ENCODE assay signal across 18 cellular contexts in the genomic region with DNA sequence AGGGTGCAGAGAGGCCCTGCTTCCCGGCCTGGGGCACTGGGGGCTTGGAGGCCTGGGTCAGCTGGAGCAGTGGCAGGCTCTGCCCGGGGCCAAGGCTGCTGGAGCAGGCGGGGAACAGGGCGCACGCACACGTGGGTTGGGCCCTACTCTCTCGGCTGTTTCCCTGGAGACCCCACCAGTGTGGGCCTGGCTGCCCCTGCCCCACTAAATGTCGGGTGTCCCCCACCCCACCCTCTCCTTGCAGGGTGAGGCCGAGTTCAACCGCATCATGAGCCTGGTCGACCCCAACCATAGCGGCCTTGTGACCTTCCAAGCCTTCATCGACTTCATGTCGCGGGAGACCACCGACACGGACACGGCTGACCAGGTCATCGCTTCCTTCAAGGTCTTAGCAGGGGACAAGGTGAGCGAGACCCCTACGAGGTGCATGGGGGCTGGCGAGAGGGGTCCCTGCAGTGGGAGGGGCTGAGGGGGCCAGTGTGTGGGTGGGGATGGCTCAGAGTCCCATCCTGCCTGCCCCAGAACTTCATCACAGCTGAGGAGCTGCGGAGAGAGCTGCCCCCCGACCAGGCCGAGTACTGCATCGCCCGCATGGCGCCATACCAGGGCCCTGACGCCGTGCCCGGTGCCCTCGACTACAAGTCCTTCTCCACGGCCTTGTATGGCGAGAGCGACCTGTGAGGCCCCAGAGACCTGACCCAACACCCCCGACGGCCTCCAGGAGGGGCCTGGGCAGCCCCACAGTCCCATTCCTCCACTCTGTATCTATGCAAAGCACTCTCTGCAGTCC. TPM values are rescaled to one million over a fixed set of nuclear protein-coding genes. Genes with fewer than 3 reads are reported as not detected.
DNase-seq lines count a peak whose midpoint lies in the region; ATAC-seq, FAIRE-seq and TF ChIP-seq lines count a peak whose summit lies in the region.
"Had no signal": no experiment of that assay in that cellular context is flagged by ENCODE, and none has a peak within 500 bp of the region (broad histone marks: within the 10 kb centered on the region; RNA-seq: fewer than 3 reads in every experiment).

No MANE protein-coding gene starts in this region.

- H3K4me1 ChIP-seq in HEK293 (ENCODE audit: control insufficient read depth, insufficient read depth, low read length) (no peaks in the 10 kb centered on the region), HepG2 (ENCODE audit: insufficient read depth, low read length) (peaks cover 7% of the 10 kb centered on the region), gastrocnemius medialis (peaks cover 7 to 8% of the 10 kb centered on the region in 2 donors)

- no TSS peak for BruUV-seq in HepG2 (replicated peaks; lab: Mats Ljungman, UMichigan)

- H3K4me3 Mint-ChIP-seq in effector memory CD8-positive, alpha-beta T cell: no peak overlapping the region
- H3K4me3 Mint-ChIP-seq: activated CD8-positive, alpha-beta memory T cell treated with anti-CD3 and anti-CD28 coated beads, Interleukin-2, amount 10 ng/mL, durations not matched to agents 7 days and 5 days; naive thymus-derived CD4-positive, alpha-beta T cell had no signal

- H3K27me3 ChIP-seq in HepG2 (ENCODE audit: control insufficient read depth in 1 of 2, insufficient read depth in 2 of 2, low read length in 2 of 2) (no peaks in the 10 kb centered on the region), gastrocnemius medialis (no peaks in the 10 kb centered on the region)

- no peaks in the 10 kb centered on the region for H3K27me3 Mint-ChIP-seq in effector memory CD8-positive, alpha-beta T cell
- H3K27me3 Mint-ChIP-seq: activated CD8-positive, alpha-beta memory T cell treated with anti-CD3 and anti-CD28 coated beads, Interleukin-2, amount 10 ng/mL, durations not matched to agents 7 days and 5 days; naive thymus-derived CD4-positive, alpha-beta T cell; type B pancreatic cell had no signal

- no peaks in the 10 kb centered on the region for H3K9me3 ChIP-seq in HEK293 (ENCODE audit: control insufficient read depth, insufficient read depth, low read depth, low read length)
- no peaks in the 10 kb centered on the region for H3K9me3 ChIP-seq in HepG2 (ENCODE audit: low read length)
- H3K9me3 ChIP-seq in gastrocnemius medialis: no peaks in the 10 kb centered on the region

- peaks cover 69% of the 10 kb centered on the region in 2 experiments for H3K36me3 ChIP-seq in HEK293 (ENCODE audit: control insufficient read depth in 2 of 2, insufficient read depth in 1 of 2, low read length in 2 of 2)
- peaks cover 23 to 53% of the 10 kb centered on the region in 2 experiments for H3K36me3 ChIP-seq in HepG2 (replicated peaks in 1 of 2; ENCODE audit: control insufficient read depth in 1 of 2, insufficient read depth in 2 of 2, low read length in 2 of 2)
- H3K36me3 ChIP-seq in gastrocnemius medialis: peaks cover 4 to 68% of the 10 kb centered on the region in 2 donors

- H4K20me1 ChIP-seq in HepG2 (ENCODE audit: insufficient read depth, low read length): no peaks in the 10 kb centered on the region

- H3K4me1 Mint-ChIP-seq in effector memory CD8-positive, alpha-beta T cell (ENCODE audit: low read depth in 2 of 2): peaks cover 43% of the 10 kb centered on the region in 2 donors

- no peak overlapping the region for H2AFZ ChIP-seq in HepG2 (ENCODE audit: low read length)
- H2AFZ ChIP-seq: GM23248 had no signal

- TF ChIP-seq RAD21 in HepG2 (CRISPR knock-in tag; IDR thresholded peaks at IDR 0.05): no peak

- no peak for FAIRE-seq in HepG2 (lab: Jason Lieb, UNC)
- FAIRE-seq: bronchial epithelial cell, endometrium, keratinocyte had no signal

- no peak overlapping the region for H3K4me3 ChIP-seq in HEK293 (ENCODE audit: low read depth, low read length)
- no peak overlapping the region for H3K4me3 ChIP-seq in HepG2 (replicated peaks in 1 of 3; ENCODE audit: insufficient read depth in 1 of 3, low read depth in 2 of 3, low read length in 3 of 3)
- H3K4me3 ChIP-seq in gastrocnemius medialis: no peak overlapping the region
- H3K4me3 ChIP-seq: GM23248 had no signal

- no peak for TF ChIP-seq EP300 in HepG2 (IDR thresholded peaks at IDR 0.05; ENCODE audit: low read depth in 2 of 2, low read length in 2 of 2)
- no peak for TF ChIP-seq EP300 in HepG2 (CRISPR knock-in tag; IDR thresholded peaks at IDR 0.05; ENCODE audit: borderline replicate concordance)

- peaks cover 60% of the 10 kb centered on the region for H3K36me3 Mint-ChIP-seq in effector memory CD8-positive, alpha-beta T cell (ENCODE audit: insufficient read depth)

- in situ Hi-C loops in HepG2 (cut with HindIII; ENCODE audit: extremely low pct_ligation_motif_present, low pct_unique_long_range_greater_than_20kb): loop anchor here (25.0 kb wide), 1 partner anchor 183 kb away; a partner anchor contains a TSS
- in situ Hi-C loops in gastrocnemius medialis (cut with MboI; ENCODE audit: low sequenced_read_pairs in 4 of 4): loop anchor here in 2 of 4 donors (25.0 kb wide), 1 partner anchor 183 kb away; a partner anchor contains a TSS
- in situ Hi-C loops in GM13977 (cut with MboI; ENCODE audit: low pct_unique_long_range_greater_than_20kb, low sequenced_read_pairs, unreplicated experiment): loop anchor here (25.0 kb wide), 1 partner anchor 183 kb away; a partner anchor contains a TSS

- peak in 1 of 2 experiments; percentile 22; a peak in 1 of 4 replicates for TF ChIP-seq POLR2A in HepG2 (IDR thresholded peaks at IDR 0.05; ENCODE audit: insufficient read depth in 1 of 2, low read depth in 2 of 2, low read length in 2 of 2)
- TF ChIP-seq POLR2A in gastrocnemius medialis (IDR thresholded peaks at IDR 0.05): no peak

- no peaks in the 10 kb centered on the region for H3K79me2 ChIP-seq in HepG2 (ENCODE audit: insufficient read depth, low read length)

- H3K27ac Mint-ChIP-seq in effector memory CD8-positive, alpha-beta T cell: peak overlapping the region; percentile 55 to 64

- TF ChIP-seq CTCF in HEK293 (tag by site-specific recombination; IDR thresholded peaks at IDR 0.05) (no peak), HepG2 (CRISPR knock-in tag; IDR thresholded peaks at IDR 0.05) (no peak), gastrocnemius medialis (IDR thresholded peaks at IDR 0.05 in 4 of 5, conservative IDR thresholded peaks at IDR 0.05 in 1 of 5) (no peak), GM13977 (IDR thresholded peaks at IDR 0.05; ENCODE audit: extremely low read depth, insufficient read depth, missing control alignments) (no peak)

- no peaks in the 10 kb centered on the region for H3K9me3 Mint-ChIP-seq in effector memory CD8-positive, alpha-beta T cell
- H3K9me3 Mint-ChIP-seq: naive thymus-derived CD4-positive, alpha-beta T cell; type B pancreatic cell had no signal

- DNase-seq in effector memory CD8-positive, alpha-beta T cell: no peak
- no peak for DNase-seq in HepG2 (ENCODE audit: low spot score)
- no peak for DNase-seq in gastrocnemius medialis
- no peak for DNase-seq in DMS153 treated with DMSO at 0.1 percent for 48 hours (lab: John Stamatoyannopoulos, UW; ENCODE audit: unreplicated experiment)
- DNase-seq in GM13977 (ENCODE audit: low spot score): no peak
- DNase-seq: DMS 273 treated with DMSO at 0.1 percent for 48 hours, foreskin melanocyte had no signal

- CTCF ChIA-PET in HEK293 (lab: Yijun Ruan, JAX) (interaction anchor here (0.6 to 2.2 kb wide), 9 partner anchors 10 to 440 kb away, joined by 3 to 9 read pairs (median 4); a partner anchor contains a TSS), HepG2 (lab: Yijun Ruan, JAX; ENCODE audit: low intra/inter-chr PET ratio, low total read pairs) (interaction anchor here (1.0 kb wide), 1 partner anchor 190 kb away, joined by 3 read pairs; no protein-coding TSS in a partner anchor)

- WGBS in HepG2 (ENCODE audit: low lambda C conversion rate): 98% methylated on average over 18 of the region's 37 CpGs

- POLR2A ChIA-PET in HEK293 (lab: Yijun Ruan, JAX) (interaction anchor here (0.6 to 1.4 kb wide), 2 partner anchors 45 to 81 kb away, joined by 4 to 6 read pairs; a partner anchor contains a TSS), HepG2 (lab: Yijun Ruan, JAX) (no interaction called here)

- H3K4me2 ChIP-seq in HepG2 (ENCODE audit: low read depth, low read length): no peak overlapping the region

- intact Hi-C loops in HepG2 (cut with micrococcal nuclease; ENCODE audit: unreplicated experiment) (no loop called here), gastrocnemius medialis (cut with DNase I; ENCODE audit: low total_unique reads) (no loop called here)

- H3K9ac ChIP-seq in HepG2 (ENCODE audit: insufficient read depth, low read depth, low read length): no peak overlapping the region
- H3K9ac ChIP-seq: GM23248 had no signal

- ATAC-seq in effector memory CD8-positive, alpha-beta T cell (replicated peaks): no peak
- ATAC-seq in HepG2: peak; percentile 1; the same call in 1 of the 3 replicates
- no peak for ATAC-seq in gastrocnemius medialis
- no peak for ATAC-seq in HG03045 (IDR thresholded peaks at IDR 0.05; ENCODE audit: unreplicated experiment)
- ATAC-seq in HG02981 (IDR thresholded peaks at IDR 0.05; ENCODE audit: unreplicated experiment): no peak

- H3K27ac ChIP-seq in HEK293 (ENCODE audit: extremely low read depth, low read depth, low read length) (peak overlapping the region; percentile 37; the same call in 1 of the 2 replicates), HepG2 (ENCODE audit: extremely low read length, insufficient read depth, low read length) (no peak overlapping the region), gastrocnemius medialis (peak overlapping the region; percentile 25 to 54 (median 40))
- H3K27ac ChIP-seq: GM23248 had no signal

RNA-seq across cellular contexts. Expression of a gene that starts 15.3 kb away (rescaled TPM):
- total RNA-seq in HepG2 (2016; rRNA removed; fragmentation: Illumina TruSeq; extraction: Trizol) (0.62 and 1.6 TPM in 2 replicates), gastrocnemius medialis (under 1 TPM in 1 of 4 donors, not detected in 3; 0.42 TPM)
- total RNA-seq in HepG2 (2016; cell fraction: cytosol; rRNA removed; fragmentation: Illumina TruSeq; extraction: Trizol; ENCODE audit: low read depth): 1.0 and 1.2 TPM in 2 replicates
- 0.30 and 1.3 TPM in 2 replicates for total RNA-seq in HepG2 (2016; cell fraction: insoluble cytoplasmic fraction; rRNA removed; fragmentation: Illumina TruSeq; extraction: Trizol)
- total RNA-seq in HepG2 (2016; cell fraction: membrane; rRNA removed; fragmentation: Illumina TruSeq; extraction: Trizol): 0.49 and 0.59 TPM in 2 replicates
- 2.3 and 2.9 TPM in 2 replicates for total RNA-seq in HepG2 (2016; cell fraction: nucleus; rRNA removed; fragmentation: Illumina TruSeq; extraction: Trizol)
- polyA plus RNA-seq in HepG2 (2011; rRNA removed): 13.6 and 20.4 TPM in 2 replicates
- 3.4 and 3.8 TPM in 2 replicates for polyA plus RNA-seq in HepG2 (2011; cell fraction: cytosol; rRNA removed)
- 230 and 249 TPM in 2 replicates for polyA plus RNA-seq in HepG2 (2011; cell fraction: nucleus; rRNA removed)
- polyA plus RNA-seq in HepG2 (2012): 8.4 and 11.4 TPM in 2 replicates
- 0.35 and 0.73 TPM in 2 replicates for polyA plus RNA-seq in HepG2 (2016; cell fraction: cytosol; fragmentation: Illumina TruSeq; extraction: Trizol; ENCODE audit: low read depth)
- 0.66 and 0.96 TPM in 2 replicates for polyA plus RNA-seq in HepG2 (2016; cell fraction: insoluble cytoplasmic fraction; fragmentation: Illumina TruSeq; extraction: Trizol; ENCODE audit: low read depth)
- polyA plus RNA-seq in HepG2 (2016; cell fraction: membrane; fragmentation: Illumina TruSeq; extraction: Trizol; ENCODE audit: low read depth): 0.66 and 0.81 TPM in 2 replicates
- 16.2 and 18.9 TPM in 2 replicates for polyA plus RNA-seq in HepG2 (2016; cell fraction: nucleus; fragmentation: Illumina TruSeq; extraction: Trizol; ENCODE audit: insufficient read depth, low read depth)
- polyA minus RNA-seq in HepG2 (2011; rRNA and poly(A)+ RNA removed; ENCODE audit: low replicate concordance): 4.4 TPM in 1 of 2 replicates, not detected in the other
- polyA minus RNA-seq in HepG2 (2011; cell fraction: cytosol; rRNA and poly(A)+ RNA removed): 0.69 and 2.0 TPM in 2 replicates
- polyA minus RNA-seq in HepG2 (2011; cell fraction: nucleus; rRNA and poly(A)+ RNA removed): 10.0 and 11.6 TPM in 2 replicates

RNA-seq across cellular contexts. Expression of a gene that starts 44.4 kb away (rescaled TPM):
- total RNA-seq in HepG2 (2016; rRNA removed; fragmentation: Illumina TruSeq; extraction: Trizol): not detected in 2 replicates
- total RNA-seq in HepG2 (2016; cell fraction: cytosol; rRNA removed; fragmentation: Illumina TruSeq; extraction: Trizol; ENCODE audit: low read depth): not detected in 2 replicates
- total RNA-seq in HepG2 (2016; cell fraction: insoluble cytoplasmic fraction; rRNA removed; fragmentation: Illumina TruSeq; extraction: Trizol): not detected in 2 replicates
- 0.93 TPM in 1 of 2 replicates, not detected in the other for total RNA-seq in HepG2 (2016; cell fraction: membrane; rRNA removed; fragmentation: Illumina TruSeq; extraction: Trizol)
- total RNA-seq in HepG2 (2016; cell fraction: nucleus; rRNA removed; fragmentation: Illumina TruSeq; extraction: Trizol): not detected in 2 replicates
- polyA plus RNA-seq in HepG2 (2011; rRNA removed): 0.73 and 0.85 TPM in 2 replicates
- polyA plus RNA-seq in HepG2 (2011; cell fraction: cytosol; rRNA removed): 1.6 and 1.9 TPM in 2 replicates
- polyA plus RNA-seq in HepG2 (2011; cell fraction: nucleus; rRNA removed): 1.7 and 2.4 TPM in 2 replicates
- polyA plus RNA-seq in HepG2 (2012): 0.35 TPM in 1 of 2 replicates, not detected in the other
- polyA plus RNA-seq in HepG2 (2016; cell fraction: cytosol; fragmentation: Illumina TruSeq; extraction: Trizol; ENCODE audit: low read depth): not detected in 2 replicates
- not detected in 2 replicates for polyA plus RNA-seq in HepG2 (2016; cell fraction: insoluble cytoplasmic fraction; fragmentation: Illumina TruSeq; extraction: Trizol; ENCODE audit: low read depth)
- polyA plus RNA-seq in HepG2 (2016; cell fraction: membrane; fragmentation: Illumina TruSeq; extraction: Trizol; ENCODE audit: low read depth): 0.63 TPM in 1 of 2 replicates, not detected in the other
- polyA plus RNA-seq in HepG2 (2016; cell fraction: nucleus; fragmentation: Illumina TruSeq; extraction: Trizol; ENCODE audit: insufficient read depth, low read depth): not detected in 2 replicates
- 0.58 TPM in 1 of 2 replicates, not detected in the other for polyA minus RNA-seq in HepG2 (2011; rRNA and poly(A)+ RNA removed; ENCODE audit: low replicate concordance)
- polyA minus RNA-seq in HepG2 (2011; cell fraction: cytosol; rRNA and poly(A)+ RNA removed): not detected in 2 replicates
- 0.99 TPM in 1 of 2 replicates, not detected in the other for polyA minus RNA-seq in HepG2 (2011; cell fraction: nucleus; rRNA and poly(A)+ RNA removed)
- not detected for total RNA-seq in gastrocnemius medialis
- total RNA-seq: activated CD8-positive, alpha-beta memory T cell treated with anti-CD3 and anti-CD28 coated beads, Interleukin-2, amount 10 ng/mL, durations not matched to agents 7 days and 5 days; GM23248; naive thymus-derived CD4-positive, alpha-beta T cell; T-helper 2 cell treated with Interferon-gamma antibody and Interleukin-4, amounts not matched to agents 100 ng/mL and 5 ng/mL, for 36 hours had no signal
- polyA plus RNA-seq: GM23248; naive thymus-derived CD4-positive, alpha-beta T cell had no signal
